9 cellular contexts compared by ENCODE assay signal in the genomic region with DNA sequence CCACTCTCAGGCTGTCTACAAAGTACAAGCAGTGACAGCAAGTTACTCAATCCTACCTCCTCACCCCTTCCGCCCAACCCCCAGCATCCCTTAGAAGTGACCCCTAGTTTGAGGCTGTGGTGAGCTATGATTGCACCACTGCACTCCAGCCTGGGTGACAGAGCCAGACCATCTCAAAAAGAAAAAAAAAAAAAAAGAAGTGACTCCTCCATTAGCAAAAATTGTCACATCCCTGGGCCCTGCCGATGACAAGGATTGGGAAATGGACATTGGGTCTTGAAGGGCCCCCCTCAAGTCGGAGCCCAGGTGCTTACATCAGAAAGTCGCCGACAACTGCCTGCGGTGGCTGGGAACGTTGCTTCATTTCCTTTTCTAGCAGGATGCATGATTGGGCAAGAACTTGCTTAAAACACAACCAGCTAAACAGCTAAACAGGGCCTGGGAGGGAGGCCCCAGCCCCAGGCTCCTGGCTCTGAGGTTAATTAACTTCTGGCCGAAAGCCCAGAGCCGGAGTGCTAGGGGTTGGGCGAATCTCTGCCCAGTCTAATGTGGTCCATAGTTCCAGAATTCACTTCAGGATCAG. TPM values are rescaled to one million over a fixed set of nuclear protein-coding genes. Genes with fewer than 3 reads are reported as not detected.
DNase-seq lines count a peak whose midpoint lies in the region; ATAC-seq, FAIRE-seq and TF ChIP-seq lines count a peak whose summit lies in the region.
"Had no signal": no experiment of that assay in that cellular context is flagged by ENCODE, and none has a peak within 500 bp of the region (broad histone marks: within the 10 kb centered on the region; RNA-seq: fewer than 3 reads in every experiment).

No MANE protein-coding gene starts in this region.

- no peaks in the 10 kb centered on the region for H4K20me1 ChIP-seq in OCI-LY3 (ENCODE audit: insufficient read depth, low read length)
- no peaks in the 10 kb centered on the region for H4K20me1 ChIP-seq in astrocyte (ENCODE audit: insufficient read depth, low read length)

- H3K36me3 ChIP-seq in OCI-LY3 (replicated peaks; ENCODE audit: low read depth, low read length) (no peaks in the 10 kb centered on the region), astrocyte (ENCODE audit: insufficient read depth, low read length) (no peaks in the 10 kb centered on the region)

- FAIRE-seq in astrocyte (lab: Jason Lieb, UNC): no peak

- no peaks in the 10 kb centered on the region for H3K36me3 Mint-ChIP-seq in astrocyte (ENCODE audit: low read depth, unreplicated experiment)

- H3K4me1 ChIP-seq in OCI-LY3 (ENCODE audit: low read length) (peaks cover 29% of the 10 kb centered on the region), astrocyte (ENCODE audit: insufficient read depth, low read length) (peaks cover 11% of the 10 kb centered on the region)

- no peak overlapping the region for H3K27ac Mint-ChIP-seq in astrocyte (ENCODE audit: unreplicated experiment)

- DNase-seq in DMS79 (lab: John Stamatoyannopoulos, UW) (peak; percentile 92), astrocyte (ENCODE audit: low read depth) (peak; percentile 85), hypothalamus (lab: John Stamatoyannopoulos, UW) (peak in 44 of 51 donors; percentile 9 to 78 (median 38)), smooth muscle cell of the brain vasculature (ENCODE audit: low read depth, low spot score) (peak; percentile 81), GM19240 (ENCODE audit: insufficient read length, low spot score) (no peak)

- H2AFZ ChIP-seq in OCI-LY3 (ENCODE audit: low read depth, low read length) (no peak overlapping the region), astrocyte (ENCODE audit: low read depth, low read length) (no peak overlapping the region)

- H3K9me3 Mint-ChIP-seq in astrocyte (ENCODE audit: unreplicated experiment): no peaks in the 10 kb centered on the region

- no peak overlapping the region for H3K4me3 Mint-ChIP-seq in astrocyte (ENCODE audit: unreplicated experiment)

- H3K79me2 ChIP-seq in OCI-LY3 (ENCODE audit: low read length): no peaks in the 10 kb centered on the region
- no peaks in the 10 kb centered on the region for H3K79me2 ChIP-seq in astrocyte (ENCODE audit: insufficient read depth, low read length)

- H3K9ac ChIP-seq in OCI-LY3 (ENCODE audit: low read length) (no peak overlapping the region), astrocyte (ENCODE audit: low read length) (no peak overlapping the region)

- H3K27ac ChIP-seq in OCI-LY3 (ENCODE audit: low read length) (no peak overlapping the region), astrocyte (ENCODE audit: low read depth, low read length) (no peak overlapping the region)

- peak overlapping the region; percentile 30 for H3K4me2 ChIP-seq in OCI-LY3 (ENCODE audit: low read length)
- H3K4me2 ChIP-seq in astrocyte (ENCODE audit: low read length): peak overlapping the region; percentile 71

- H3K27me3 ChIP-seq in OCI-LY3 (ENCODE audit: low read depth, low read length): no peaks in the 10 kb centered on the region
- no peaks in the 10 kb centered on the region for H3K27me3 ChIP-seq in astrocyte (ENCODE audit: insufficient read depth, low read length)

- peaks cover 2% of the 10 kb centered on the region for H3K4me1 Mint-ChIP-seq in astrocyte (ENCODE audit: low read depth, unreplicated experiment)

- no peak for TF ChIP-seq CTCF in OCI-LY3 (IDR thresholded peaks at IDR 0.05; ENCODE audit: low read depth, low read length)
- no peak for TF ChIP-seq CTCF in astrocyte (IDR thresholded peaks at IDR 0.05; ENCODE audit: insufficient read depth, low read depth, low read length)

- H3K4me3 ChIP-seq in OCI-LY3 (ENCODE audit: low read length) (no peak overlapping the region), astrocyte (ENCODE audit: insufficient read depth, low read depth, low read length) (no peak overlapping the region)

- H3K27me3 Mint-ChIP-seq in astrocyte (ENCODE audit: low read depth, unreplicated experiment): peaks cover 1% of the 10 kb centered on the region

- H3K9me3 ChIP-seq in OCI-LY3 (ENCODE audit: insufficient read depth, low read length) (no peaks in the 10 kb centered on the region), astrocyte (ENCODE audit: insufficient read depth, low read depth, low read length) (no peaks in the 10 kb centered on the region)

- ATAC-seq in HG02981 (IDR thresholded peaks at IDR 0.05; ENCODE audit: unreplicated experiment) (peak; percentile 51), HG03159 (IDR thresholded peaks at IDR 0.05; ENCODE audit: unreplicated experiment) (no peak)

RNA-seq across cellular contexts. Expression of a gene that starts 15.3 kb away (rescaled TPM):
- total RNA-seq in astrocyte: 8.0 and 14.4 TPM in 2 replicates

RNA-seq across cellular contexts. Expression of a gene that starts 21.9 kb away (rescaled TPM):
- 45.0 and 46.0 TPM in 2 replicates for total RNA-seq in astrocyte

RNA-seq across cellular contexts. Expression of a gene that starts 22.1 kb away (rescaled TPM):
- 11.8 and 14.8 TPM in 2 replicates for total RNA-seq in astrocyte

RNA-seq across cellular contexts. Expression of a gene that starts 28.2 kb away (rescaled TPM):
- total RNA-seq in astrocyte: not detected in 2 replicates
- total RNA-seq: activated CD8-positive, alpha-beta memory T cell treated with anti-CD3 and anti-CD28 coated beads for 36 hours had no signal

RNA-seq across cellular contexts. Expression of a gene that starts 31.1 kb away (rescaled TPM):
- total RNA-seq in astrocyte: 37.8 and 46.6 TPM in 2 replicates
